ENCODE assay signal across 9 cellular contexts in genomic region chr14:25537846-25538455, GRCh38.
A peak's percentile ranks its signal among the peaks of the same experiment; 100 is the strongest.
DNase-seq lines count a peak whose midpoint lies in the region; ATAC-seq and TF ChIP-seq lines count a peak whose summit lies in the region.
"Had no signal": no experiment of that assay in that cellular context is flagged by ENCODE, and none has a peak within 500 bp of the region (broad histone marks: within the 10 kb centered on the region; RNA-seq: fewer than 3 reads in every experiment).

No MANE protein-coding gene starts in this region.

- H3K27me3 ChIP-seq in IMR-90 (ENCODE audit: control insufficient read depth, insufficient read depth, low read length): no peaks in the 10 kb centered on the region

- no peak overlapping the region for H2BK5ac ChIP-seq in IMR-90 (ENCODE audit: low read depth, low read length, poor library complexity, severe bottlenecking)

- no peak for ATAC-seq in IMR-90 (ENCODE audit: low read depth)
- ATAC-seq in HG03460 (IDR thresholded peaks at IDR 0.05; ENCODE audit: unreplicated experiment): no peak
- no peak for ATAC-seq in GM21786 (IDR thresholded peaks at IDR 0.05; ENCODE audit: unreplicated experiment)

- H3K4me2 ChIP-seq in IMR-90 (ENCODE audit: low read depth, low read length): no peak overlapping the region
- H3K4me2 ChIP-seq: A549 had no signal

- no peak overlapping the region for H3K4me3 ChIP-seq in IMR-90 (ENCODE audit: insufficient read depth, low read depth, low read length)
- H3K4me3 ChIP-seq: A549 had no signal

- CTCF ChIA-PET in IMR-90 (lab: Yijun Ruan, JAX): no interaction called here

- H2AK5ac ChIP-seq in IMR-90 (ENCODE audit: low read depth, low read length): no peak overlapping the region

- no peaks in the 10 kb centered on the region for H3K9me1 ChIP-seq in IMR-90 (ENCODE audit: insufficient read depth, low read length)

- no peak overlapping the region for H2BK20ac ChIP-seq in IMR-90 (ENCODE audit: low read depth, low read length)

- no peaks in the 10 kb centered on the region for H3K79me1 ChIP-seq in IMR-90 (ENCODE audit: low read depth in 1 of 2, low read length in 2 of 2)

- TF ChIP-seq RAD21 in IMR-90 (IDR thresholded peaks at IDR 0.05; ENCODE audit: low read length): no peak

- H3K23ac ChIP-seq in IMR-90 (ENCODE audit: low read depth, low read length): no peak overlapping the region

- no peak overlapping the region for H2AFZ ChIP-seq in IMR-90 (replicated peaks; ENCODE audit: low read length, poor library complexity)

- TF ChIP-seq CTCF in IMR-90 (conservative IDR thresholded peaks at IDR 0.05; ENCODE audit: low read depth, low read length): peak; percentile 16; the same call in 1 of the 2 replicates

- TF ChIP-seq POLR2A in IMR-90 (IDR thresholded peaks at IDR 0.05; ENCODE audit: low read depth, low read length): no peak

- H3K56ac ChIP-seq in IMR-90 (ENCODE audit: extremely low read depth, insufficient read depth, low read length): no peak overlapping the region

- no peaks in the 10 kb centered on the region for H4K20me1 ChIP-seq in IMR-90 (ENCODE audit: insufficient read depth, low read length)

- no peak overlapping the region for H3K27ac ChIP-seq in IMR-90 (ENCODE audit: insufficient read depth, low read length)
- H3K27ac ChIP-seq: A549 had no signal

- no peak overlapping the region for H3K9ac ChIP-seq in IMR-90 (ENCODE audit: low read depth, low read length)

- POLR2A ChIA-PET in IMR-90 (lab: Charles Lee; ENCODE audit: unreplicated experiment): no interaction called here

- in situ Hi-C loops in IMR-90 (cut with MboI; ENCODE audit: low sequenced_read_pairs): no loop called here

- WGBS in IMR-90 (ENCODE audit: extremely low coverage in 2 of 2, insufficient read length in 1 of 2), 2 experiments: no CpG with 5 or more reads among the region's 2 CpGs

- no peaks in the 10 kb centered on the region for H3K4me1 ChIP-seq in IMR-90 (ENCODE audit: control insufficient read depth, insufficient read depth, low read length)
- H3K4me1 ChIP-seq: A549 had no signal

- intact Hi-C loops in IMR-90 (cut with micrococcal nuclease): no loop called here

- no peaks in the 10 kb centered on the region for H3K36me3 ChIP-seq in IMR-90 (ENCODE audit: control insufficient read depth, insufficient read depth, low read length)

- no peak overlapping the region for H2AK9ac ChIP-seq in IMR-90 (replicated peaks; ENCODE audit: low read depth, low read length, poor library complexity)

- BruUV-seq in IMR-90 (replicated peaks; lab: Mats Ljungman, UMichigan): no TSS peak

- H4K8ac ChIP-seq in IMR-90 (ENCODE audit: low read depth in 2 of 2, low read length in 2 of 2): no peak overlapping the region

- no peak overlapping the region for H3K18ac ChIP-seq in IMR-90 (ENCODE audit: low read depth, low read length)

- H4K5ac ChIP-seq in IMR-90 (ENCODE audit: low read depth, low read length): no peak overlapping the region

- DNase-seq in NCI-H1436 (lab: John Stamatoyannopoulos, UW): peak; percentile 16
- DNase-seq in NCI-H1436 treated with DMSO at 0.1 percent for 48 hours (lab: John Stamatoyannopoulos, UW): no peak
- DNase-seq in IMR-90: no peak
- peak; percentile 67 for DNase-seq in OCI-M1 (lab: John Stamatoyannopoulos, UW)
- peak; percentile 15 for DNase-seq in foreskin melanocyte
- no peak for DNase-seq in AG08396 (ENCODE audit: low spot score)

- H2BK15ac ChIP-seq in IMR-90 (ENCODE audit: low read depth, low read length): no peak overlapping the region

- peaks cover 12% of the 10 kb centered on the region for H3K9me3 ChIP-seq in IMR-90 (ENCODE audit: control insufficient read depth, insufficient read depth, low read length)
- H3K9me3 ChIP-seq: A549 had no signal

- H3K4ac ChIP-seq in IMR-90 (ENCODE audit: low read depth, low read length): no peak overlapping the region

- dilution Hi-C loops in IMR-90 (cut with HindIII; ENCODE audit: low sequenced_read_pairs, unreplicated experiment): no loop called here

- no peak overlapping the region for H3K14ac ChIP-seq in IMR-90 (replicated peaks; ENCODE audit: low read depth, low read length)

- H2BK120ac ChIP-seq in IMR-90 (ENCODE audit: low read depth, low read length): no peak overlapping the region

- H4K91ac ChIP-seq in IMR-90 (ENCODE audit: insufficient read depth, low read depth, low read length): no peak overlapping the region

TF ChIP-seq in IMR-90, 13 proteins besides CTCF, POLR2A, EP300 and RAD21:
- no peak for TF ChIP-seq CHD1 (IDR thresholded peaks at IDR 0.05; ENCODE audit: low read depth, low read length)

Comparison
In these comparisons a context has a peak if more than half of its experiments do, and no peak if none do; other contexts are left out.
1. DNase-seq: peak in NCI-H1436 (single experiment), OCI-M1 (single experiment) and foreskin melanocyte (single experiment); none in NCI-H1436 treated with DMSO at 0.1 percent for 48 hours (single experiment), IMR-90 (single experiment) and AG08396 (single experiment).